In genomic region chr2:200357845-200358244, GRCh38 we compare ENCODE assay signal across 23 cellular contexts. TPM values are rescaled to one million over a fixed set of nuclear protein-coding genes. Genes with fewer than 3 reads are reported as not detected.
DNase-seq lines count a peak whose midpoint lies in the region; ATAC-seq, FAIRE-seq and TF ChIP-seq lines count a peak whose summit lies in the region.
"Had no signal": no experiment of that assay in that cellular context is flagged by ENCODE, and none has a peak within 500 bp of the region (broad histone marks: within the 10 kb centered on the region; RNA-seq: fewer than 3 reads in every experiment).

No MANE protein-coding gene starts in this region.

- CTCF ChIA-PET in Caco-2 (lab: Charles Lee) = no interaction called here

- H3K27me3 ChIP-seq in Caco-2 (replicated peaks; ENCODE audit: control insufficient read depth, insufficient read depth, low read length) = no peaks in the 10 kb centered on the region
- no peaks in the 10 kb centered on the region for H3K27me3 ChIP-seq in heart right ventricle

- H3K4me3 ChIP-seq in Caco-2 (ENCODE audit: low read depth, low read length) = no peak overlapping the region
- no peak overlapping the region for H3K4me3 ChIP-seq in heart right ventricle

- H3K27ac Mint-ChIP-seq in Caco-2 (ENCODE audit: unreplicated experiment) = peak overlapping the region; percentile 61
- H3K27ac Mint-ChIP-seq: activated T-helper 1 cell treated with anti-CD3 and anti-CD28 coated beads, Interleukin-12 subunit alpha, Interleukin-12 subunit beta, Interleukin-2, Interleukin-4 antibody, amounts not matched to agents 30 ng/mL and 10 ng/mL and 1 ng/mL, durations not matched to agents 14 hours and 24 hours and 36 hours; CD8-positive, alpha-beta T cell; immature natural killer cell; natural killer cell; T-helper 17 cell had no signal

- ATAC-seq in SK-N-SH treated with all-trans-retinoic acid at 6 μM for 48 hours = no peak; the same call in 2 of the 3 replicates
- ATAC-seq in heart right ventricle = peak in 7 of 8 donors; percentile 57 to 74 (median 68)
- peak; percentile 80 for ATAC-seq in sciatic nerve
- ATAC-seq: CD8-positive, alpha-beta T cell; esophagus mucosa; natural killer cell; T-helper 17 cell had no signal

- BruUV-seq in Caco-2 (replicated peaks; lab: Mats Ljungman, UMichigan) = no TSS peak

- no peak for DNase-seq in Caco-2
- DNase-seq in heart right ventricle = no peak
- no peak for DNase-seq in sciatic nerve (ENCODE audit: low spot score)
- DNase-seq in HUDEP-2 (lab: John Stamatoyannopoulos, UW; ENCODE audit: unreplicated experiment in 76 of 76) = no peak
- no peak for DNase-seq in stimulated activated CD4-positive, alpha-beta T cell treated with anti-CD3 and anti-CD28 coated beads, Interleukin-4, amount 100 ng/mL, for 24 hours
- DNase-seq in GM12891 (ENCODE audit: insufficient read length, low spot score) = no peak
- no peak for DNase-seq in activated CD4-positive, CD25-positive, alpha-beta regulatory T cell treated with anti-CD3 and anti-CD28 coated beads, Interleukin-2, amount 50 U/mL, for 72 hours
- DNase-seq: ACHN; CD8-positive, alpha-beta T cell; DMS79; effector CD4-positive, alpha-beta T cell; head of caudate nucleus; immature natural killer cell; Karpas-422; natural killer cell; NCI-H1092 treated with DMSO at 0.1 percent for 48 hours; NCI-H2107; NCI-H524 treated with DMSO at 0.1 percent for 48 hours; T-helper 17 cell had no signal

- H3K36me3 Mint-ChIP-seq in Caco-2 (ENCODE audit: insufficient read depth, unreplicated experiment) = peaks cover 84% of the 10 kb centered on the region
- H3K36me3 Mint-ChIP-seq: CD8-positive, alpha-beta T cell; immature natural killer cell; natural killer cell had no signal

- no peaks in the 10 kb centered on the region for H3K27me3 Mint-ChIP-seq in Caco-2 (ENCODE audit: insufficient read depth, unreplicated experiment)
- H3K27me3 Mint-ChIP-seq: central memory CD8-positive, alpha-beta T cell had no signal

- no peaks in the 10 kb centered on the region; the same call in 1 of the 2 replicates for H3K36me3 ChIP-seq in Caco-2 (ENCODE audit: control insufficient read depth, insufficient read depth, low read length)
- H3K36me3 ChIP-seq in heart right ventricle = no peaks in the 10 kb centered on the region

- POLR2A ChIA-PET in Caco-2 (lab: Charles Lee) = no interaction called here

- H3K9me3 Mint-ChIP-seq in Caco-2 (ENCODE audit: unreplicated experiment) = no peaks in the 10 kb centered on the region
- H3K9me3 Mint-ChIP-seq: activated T-helper 1 cell treated with anti-CD3 and anti-CD28 coated beads, Interleukin-12 subunit alpha, Interleukin-12 subunit beta, Interleukin-2, Interleukin-4 antibody, amounts not matched to agents 30 ng/mL and 10 ng/mL and 1 ng/mL, durations not matched to agents 14 hours and 24 hours and 36 hours; CD8-positive, alpha-beta T cell; central memory CD8-positive, alpha-beta T cell; immature natural killer cell; natural killer cell had no signal

- WGBS in heart right ventricle, 2 donors = 49 to 55% methylated on average over 3 of the region's 3 CpGs

- H3K4me1 ChIP-seq in Caco-2 (peaks cover 68% of the 10 kb centered on the region), heart right ventricle (peaks cover 0 to 55% (median 36%) of the 10 kb centered on the region in 9 donors)

- no peaks in the 10 kb centered on the region for H3K9me3 ChIP-seq in Caco-2
- H3K9me3 ChIP-seq in heart right ventricle = no peaks in the 10 kb centered on the region

- intact Hi-C loops in Caco-2 (cut with micrococcal nuclease; ENCODE audit: unreplicated experiment) = no loop called here
- intact Hi-C loops in heart right ventricle (cut with DNase I) = no loop called here
- intact Hi-C loops in sciatic nerve (cut with DNase I) = no loop called here

- TF ChIP-seq CTCF in Caco-2 (IDR thresholded peaks at IDR 0.05; ENCODE audit: insufficient read depth in 1 of 2, low read depth in 1 of 2, low read length in 1 of 2, severe bottlenecking in 1 of 2, unreplicated experiment in 1 of 2) = no peak
- TF ChIP-seq CTCF in heart right ventricle (IDR thresholded peaks at IDR 0.05) = no peak

- TF ChIP-seq POLR2A in GM12891 (IDR thresholded peaks at IDR 0.05; ENCODE audit: low read depth, low read length) = no peak

- H3K4me3 Mint-ChIP-seq in Caco-2 (ENCODE audit: unreplicated experiment) = no peak overlapping the region
- H3K4me3 Mint-ChIP-seq: activated T-helper 1 cell treated with anti-CD3 and anti-CD28 coated beads, Interleukin-12 subunit alpha, Interleukin-12 subunit beta, Interleukin-2, Interleukin-4 antibody, amounts not matched to agents 30 ng/mL and 10 ng/mL and 1 ng/mL, durations not matched to agents 14 hours and 24 hours and 36 hours; CD8-positive, alpha-beta T cell; central memory CD8-positive, alpha-beta T cell; immature natural killer cell; natural killer cell; T-helper 17 cell had no signal

- H3K27ac ChIP-seq in heart right ventricle = peak overlapping the region in 3 of 10 donors; percentile 20 to 33 (median 28)

- no peak for FAIRE-seq in GM12891 (lab: Jason Lieb, UNC)

- H3K4me1 Mint-ChIP-seq in Caco-2 (ENCODE audit: low read depth, unreplicated experiment) = peaks cover 67% of the 10 kb centered on the region
- H3K4me1 Mint-ChIP-seq: central memory CD8-positive, alpha-beta T cell; immature natural killer cell; natural killer cell; T-helper 17 cell had no signal

TF ChIP-seq in SK-N-SH treated with all-trans-retinoic acid at 6 μM for 48 hours, 23 proteins besides CTCF, POLR2A, EP300 and RAD21 (continues in another document):
- no peak for TF ChIP-seq ZFP3 (CRISPR knock-in tag; IDR thresholded peaks at IDR 0.05)
- no peak for TF ChIP-seq GLIS3 (CRISPR knock-in tag; IDR thresholded peaks at IDR 0.05)
- no peak for TF ChIP-seq ZNF70 (CRISPR knock-in tag; IDR thresholded peaks at IDR 0.05)
- 0 out of 2 replicates have a peak, but pooled peaks have one; percentile 29 for TF ChIP-seq ESRRG (CRISPR knock-in tag; IDR thresholded peaks at IDR 0.05)
- TF ChIP-seq TOX (CRISPR knock-in tag; IDR thresholded peaks at IDR 0.05; ENCODE audit: borderline replicate concordance) = no peak
- peak; percentile 69; the same call in 1 of the 2 replicates for TF ChIP-seq TSHZ2 (CRISPR knock-in tag; IDR thresholded peaks at IDR 0.05)

TF ChIP-seq in GM12891, 5 proteins besides CTCF, POLR2A, EP300 and RAD21:
- no peak for TF ChIP-seq PAX5 (IDR thresholded peaks at IDR 0.05; ENCODE audit: insufficient read depth, low read length, severe bottlenecking)
- TF ChIP-seq TAF1 (IDR thresholded peaks at IDR 0.05; ENCODE audit: low read depth, low read length) = no peak
- no peak for TF ChIP-seq POLR2AphosphoS5 (IDR thresholded peaks at IDR 0.05; ENCODE audit: low read depth, low read length)
- no peak for TF ChIP-seq SPI1 (IDR thresholded peaks at IDR 0.05; ENCODE audit: low read depth, low read length)
- TF ChIP-seq POU2F2 (IDR thresholded peaks at IDR 0.05; ENCODE audit: low read depth, low read length) = no peak

RNA-seq across cellular contexts. Expression of gene SPATS2L, which starts 51.4 kb away (rescaled TPM):
- 189 and 196 TPM in 2 replicates for total RNA-seq in Caco-2 (2022)
- 100 to 1,000 TPM in 2 of 10 donors, 10 to 100 TPM in 8; 48.4 to 104 (median 73.5) TPM for total RNA-seq in heart right ventricle
- polyA plus RNA-seq in heart right ventricle = 10 to 100 TPM; 23.4 to 74.2 TPM
- 82.3 TPM for total RNA-seq in sciatic nerve
- 26.1 TPM for polyA plus RNA-seq in GM12891 (2012; ENCODE audit: low read depth, missing spikeins)
